34 cellular contexts compared by ENCODE assay signal in genomic region chr15:31147943-31148621, GRCh38. TPM values are rescaled to one million over a fixed set of nuclear protein-coding genes. Genes with fewer than 3 reads are reported as not detected.
A peak's percentile ranks its signal among the peaks of the same experiment; 100 is the strongest.
DNase-seq lines count a peak whose midpoint lies in the region; TF ChIP-seq lines count a peak whose summit lies in the region.
"Had no signal": no experiment of that assay in that cellular context is flagged by ENCODE, and none has a peak within 500 bp of the region (broad histone marks: within the 10 kb centered on the region; RNA-seq: fewer than 3 reads in every experiment).

No MANE protein-coding gene starts in this region.

- intact Hi-C loops in spleen (cut with DNase I; ENCODE audit: low total_unique reads) (no loop called here), sigmoid colon (cut with DNase I) (no loop called here)

- H3K4me1 ChIP-seq in endodermal cell (ENCODE audit: control insufficient read depth, insufficient read depth, low read length) (no peaks in the 10 kb centered on the region), spleen (no peaks in the 10 kb centered on the region), sigmoid colon (no peaks in the 10 kb centered on the region)
- H3K4me1 ChIP-seq: lower lobe of right lung, transverse colon had no signal

- H3K4me3 ChIP-seq in endodermal cell (ENCODE audit: low read length) = no peak overlapping the region
- H3K4me3 ChIP-seq in spleen = no peak overlapping the region
- no peak overlapping the region for H3K4me3 ChIP-seq in sigmoid colon
- H3K4me3 ChIP-seq: dorsolateral prefrontal cortex, lower lobe of right lung, transverse colon had no signal

- no peaks in the 10 kb centered on the region for H3K36me3 ChIP-seq in endodermal cell (ENCODE audit: control insufficient read depth, insufficient read depth, low read length)
- no peaks in the 10 kb centered on the region for H3K36me3 ChIP-seq in spleen
- H3K36me3 ChIP-seq in sigmoid colon = no peaks in the 10 kb centered on the region
- H3K36me3 ChIP-seq: brain microvascular endothelial cell, lower lobe of right lung, transverse colon had no signal

- H3K27me3 ChIP-seq in endodermal cell (ENCODE audit: control insufficient read depth, insufficient read depth, low read length, poor library complexity, severe bottlenecking) = no peaks in the 10 kb centered on the region
- H3K27me3 ChIP-seq in spleen (replicated peaks in 1 of 7) = no peaks in the 10 kb centered on the region
- H3K27me3 ChIP-seq in sigmoid colon = no peaks in the 10 kb centered on the region
- H3K27me3 ChIP-seq: brain microvascular endothelial cell, dorsolateral prefrontal cortex, transverse colon had no signal

- H3K9ac ChIP-seq in endodermal cell (ENCODE audit: extremely low read depth, low read length, poor library complexity, severe bottlenecking) = no peak overlapping the region

- peaks cover 10% of the 10 kb centered on the region for H3K9me3 Mint-ChIP-seq in endodermal cell
- H3K9me3 Mint-ChIP-seq: activated CD4-positive, alpha-beta memory T cell treated with anti-CD3 and anti-CD28 coated beads, Interleukin-2, amount 10 ng/mL, durations not matched to agents 7 days and 5 days; activated naive CD4-positive, alpha-beta T cell treated with anti-CD3 and anti-CD28 coated beads, Interleukin-2, amount 50 U/mL, for 24 hours; activated T-helper 2 cell treated with anti-CD3 and anti-CD28 coated beads, Interferon-gamma antibody, Interleukin-2, Interleukin-4, amounts not matched to agents 10 μg/mL and 5 μg/mL and 100 μg/mL, durations not matched to agents 14 hours and 24 hours and 36 hours; CD4-positive, alpha-beta memory T cell; naive B cell had no signal

- H3K27me3 Mint-ChIP-seq in endodermal cell (ENCODE audit: insufficient read depth) = no peaks in the 10 kb centered on the region
- H3K27me3 Mint-ChIP-seq: activated CD4-positive, alpha-beta memory T cell treated with anti-CD3 and anti-CD28 coated beads, Interleukin-2, amount 10 ng/mL, durations not matched to agents 7 days and 5 days; activated naive CD4-positive, alpha-beta T cell treated with anti-CD3 and anti-CD28 coated beads, Interleukin-2, amount 50 U/mL, for 24 hours; progenitor cell of endocrine pancreas had no signal

- H3K27ac Mint-ChIP-seq in endodermal cell = no peak overlapping the region
- H3K27ac Mint-ChIP-seq: activated CD4-positive, alpha-beta memory T cell treated with anti-CD3 and anti-CD28 coated beads, Interleukin-2, amount 10 ng/mL, durations not matched to agents 7 days and 5 days; activated naive CD4-positive, alpha-beta T cell treated with anti-CD3 and anti-CD28 coated beads, Interleukin-2, amount 50 U/mL, for 24 hours; activated T-helper 2 cell treated with anti-CD3 and anti-CD28 coated beads, Interferon-gamma antibody, Interleukin-2, Interleukin-4, amounts not matched to agents 10 μg/mL and 5 μg/mL and 100 μg/mL, durations not matched to agents 14 hours and 24 hours and 36 hours; B cell; IgD-negative memory B cell; progenitor cell of endocrine pancreas had no signal

- TF ChIP-seq CTCF in endodermal cell (conservative IDR thresholded peaks at IDR 0.05) = no peak
- TF ChIP-seq CTCF in spleen (IDR thresholded peaks at IDR 0.05 in 8 of 11, conservative IDR thresholded peaks at IDR 0.05 in 3 of 11) = no peak
- TF ChIP-seq CTCF in sigmoid colon (IDR thresholded peaks at IDR 0.05) = no peak

- WGBS in endodermal cell (ENCODE audit: insufficient coverage in 1 of 2, insufficient read length in 1 of 2), 2 experiments = 26 to 58% methylated on average over 2 to 11 of the region's 11 CpGs
- WGBS in spleen, 5 donors = 60 to 67% (median 61%) methylated on average over 11 of the region's 11 CpGs
- WGBS in sigmoid colon, 2 donors = 36 to 52% methylated on average over 11 of the region's 11 CpGs

- H3K4me3 Mint-ChIP-seq in endodermal cell = no peak overlapping the region
- H3K4me3 Mint-ChIP-seq: activated CD4-positive, alpha-beta memory T cell treated with anti-CD3 and anti-CD28 coated beads, Interleukin-2, amount 10 ng/mL, durations not matched to agents 7 days and 5 days; activated naive CD4-positive, alpha-beta T cell treated with anti-CD3 and anti-CD28 coated beads, Interleukin-2, amount 50 U/mL, for 24 hours; B cell; CD4-positive, alpha-beta memory T cell; IgD-negative memory B cell had no signal

- TF ChIP-seq EP300 in sigmoid colon (IDR thresholded peaks at IDR 0.05) = no peak

- H3K27ac ChIP-seq in endodermal cell (ENCODE audit: low read depth, low read length) (peak overlapping the region; percentile 91), spleen (no peak overlapping the region), sigmoid colon (no peak overlapping the region)
- H3K27ac ChIP-seq: brain microvascular endothelial cell, dorsolateral prefrontal cortex, lower lobe of right lung, transverse colon had no signal

- TF ChIP-seq POLR2A in spleen (IDR thresholded peaks at IDR 0.05) (no peak), sigmoid colon (IDR thresholded peaks at IDR 0.05) (no peak)

- peaks cover 19% of the 10 kb centered on the region for H3K9me3 ChIP-seq in endodermal cell (ENCODE audit: control insufficient read depth, low read length)
- no peaks in the 10 kb centered on the region for H3K9me3 ChIP-seq in spleen
- H3K9me3 ChIP-seq in sigmoid colon = no peaks in the 10 kb centered on the region
- H3K9me3 ChIP-seq: lower lobe of right lung, transverse colon had no signal

- peaks cover 31% of the 10 kb centered on the region for H3K4me1 Mint-ChIP-seq in endodermal cell
- H3K4me1 Mint-ChIP-seq: activated CD4-positive, alpha-beta memory T cell treated with anti-CD3 and anti-CD28 coated beads, Interleukin-2, amount 10 ng/mL, durations not matched to agents 7 days and 5 days; activated naive CD4-positive, alpha-beta T cell treated with anti-CD3 and anti-CD28 coated beads, Interleukin-2, amount 50 U/mL, for 24 hours; B cell; IgD-negative memory B cell had no signal

- no peaks in the 10 kb centered on the region for H3K36me3 Mint-ChIP-seq in endodermal cell (ENCODE audit: low read depth)
- H3K36me3 Mint-ChIP-seq: activated naive CD4-positive, alpha-beta T cell treated with anti-CD3 and anti-CD28 coated beads, Interleukin-2, amount 50 U/mL, for 24 hours; CD4-positive, alpha-beta memory T cell; naive B cell had no signal

- DNase-seq in NCI-H82 (lab: John Stamatoyannopoulos, UW) (peak; percentile 48), NCI-H82 treated with DMSO at 0.1 percent for 48 hours (lab: John Stamatoyannopoulos, UW; ENCODE audit: unreplicated experiment) (no peak), NCI-H345 (lab: John Stamatoyannopoulos, UW) (peak; percentile 66), endodermal cell (peak; percentile 66), spleen (peak; percentile 13), sigmoid colon (no peak), T-helper 2 cell (no peak)
- no peak for DNase-seq in stimulated activated CD4-positive, alpha-beta T cell treated with anti-CD3 and anti-CD28 coated beads, Interleukin-4, amount 100 ng/mL, for 24 hours
- DNase-seq: activated CD4-positive, alpha-beta memory T cell treated with anti-CD3 and anti-CD28 coated beads, Interleukin-2, amount 10 ng/mL, durations not matched to agents 7 days and 5 days; activated CD8-positive, alpha-beta memory T cell treated with anti-CD3 and anti-CD28 coated beads, Interleukin-2, amount 50 U/mL, for 48 hours; amniotic stem cell; brain microvascular endothelial cell; CD4-positive, alpha-beta memory T cell; kidney glomerular epithelial cell; lower lobe of right lung; midbrain; naive B cell; NCI-H1048; NCI-H187 treated with DMSO at 0.1 percent for 48 hours; NCI-H2227 treated with DMSO at 0.1 percent for 48 hours; NK-92 treated with Interleukin-12 subunit alpha and Interleukin-12 subunit beta, amount 100 ng/mL, for 24 hours; nucleus accumbens; Right ventricle myocardium superior; stimulated activated CD4-positive, alpha-beta T cell treated with anti-CD3 and anti-CD28 coated beads, Interleukin-4, amount 100 ng/mL, for 4 hours; transverse colon had no signal

RNA-seq across cellular contexts. Expression of gene TRPM1, which starts 46.6 kb away (rescaled TPM):
- total RNA-seq in endodermal cell = not detected
- polyA plus RNA-seq in endodermal cell (2013, experiment 1 of 2) = 0.28 TPM
- not detected for polyA plus RNA-seq in endodermal cell (2013, experiment 2 of 2)
- not detected for total RNA-seq in spleen
- polyA plus RNA-seq in spleen = under 1 TPM in 2 of 3 donors, not detected in 1; 0.06 to 0.42 TPM
- total RNA-seq in sigmoid colon = not detected
- under 1 TPM in 1 of 3 donors, not detected in 2; 0.12 TPM for polyA plus RNA-seq in sigmoid colon
- total RNA-seq: activated CD4-positive, alpha-beta memory T cell treated with anti-CD3 and anti-CD28 coated beads, Interleukin-2, amount 10 ng/mL, durations not matched to agents 7 days and 5 days; activated T-helper 2 cell treated with anti-CD3 and anti-CD28 coated beads, Interferon-gamma antibody, Interleukin-2, Interleukin-4, amounts not matched to agents 10 μg/mL and 5 μg/mL and 100 μg/mL, durations not matched to agents 14 hours and 24 hours and 36 hours; B cell; CD4-positive, alpha-beta memory T cell; chondrocyte; frontal cortex; lower lobe of right lung; progenitor cell of endocrine pancreas; Right ventricle myocardium superior; T-helper 2 cell treated with Interferon-gamma antibody and Interleukin-4, amounts not matched to agents 100 ng/mL and 5 ng/mL, for 36 hours; transverse colon had no signal
- polyA plus RNA-seq: CD4-positive, alpha-beta memory T cell; IgD-negative memory B cell had no signal

Comparison
In these comparisons a context has a peak if more than half of its experiments do, and no peak if none do; other contexts are left out.
1. DNase-seq: peak in NCI-H82 (single experiment), NCI-H345 (single experiment), endodermal cell (single experiment) and spleen (single experiment); none in NCI-H82 treated with DMSO at 0.1 percent for 48 hours (single experiment), sigmoid colon (single experiment), stimulated activated CD4-positive, alpha-beta T cell treated with anti-CD3 and anti-CD28 coated beads, Interleukin-4, amount 100 ng/mL, for 24 hours (single experiment) and T-helper 2 cell (0 of 5).